Comparison of ENCODE assay signal across 15 cellular contexts in genomic region chr3:94291686-94292085, GRCh38.
DNase-seq lines count a peak whose midpoint lies in the region; FAIRE-seq and TF ChIP-seq lines count a peak whose summit lies in the region.
"Had no signal": no experiment of that assay in that cellular context is flagged by ENCODE, and none has a peak within 500 bp of the region (broad histone marks: within the 10 kb centered on the region; RNA-seq: fewer than 3 reads in every experiment).

No MANE protein-coding gene starts in this region.

- CTCF ChIA-PET in HEK293 (lab: Yijun Ruan, JAX) (no interaction called here), RWPE1 (lab: Yijun Ruan, JAX) (interaction anchor here (0.6 kb wide), 1 partner anchor 177 kb away, joined by 4 read pairs; no protein-coding TSS in a partner anchor)

- no peak overlapping the region for H3K4me3 ChIP-seq in HEK293 (ENCODE audit: low read depth, low read length)
- no peak overlapping the region for H3K4me3 ChIP-seq in choroid plexus epithelial cell (ENCODE audit: low read depth, low read length)
- H3K4me3 ChIP-seq: BLaER1 had no signal

- peak; percentile 29 for DNase-seq in RCC 7860 (ENCODE audit: low spot score)
- DNase-seq in choroid plexus epithelial cell (ENCODE audit: low read depth) = peak; percentile 6
- DNase-seq in renal cortical epithelial cell (ENCODE audit: low read depth) = peak; percentile 83
- no peak for DNase-seq in D721Med (ENCODE audit: insufficient read length, low spot score)
- DNase-seq in RWPE1 (ENCODE audit: low spot score) = no peak
- DNase-seq in GM13977 (ENCODE audit: low spot score) = no peak
- DNase-seq: 8988T; AML-193; Caco-2; CD8-positive, alpha-beta memory T cell; DMS53; GF-D8; H7 had no signal

- TF ChIP-seq CTCF in HEK293 (tag by site-specific recombination; IDR thresholded peaks at IDR 0.05) (no peak), choroid plexus epithelial cell (conservative IDR thresholded peaks at IDR 0.05; ENCODE audit: low read depth, low read length) (no peak), D721Med (IDR thresholded peaks at IDR 0.05; ENCODE audit: insufficient read depth, missing control alignments) (no peak), RWPE1 (conservative IDR thresholded peaks at IDR 0.05; ENCODE audit: low read depth) (no peak), GM13977 (IDR thresholded peaks at IDR 0.05; ENCODE audit: extremely low read depth, insufficient read depth, missing control alignments) (no peak)

- in situ Hi-C loops in GM13977 (cut with MboI; ENCODE audit: low pct_unique_long_range_greater_than_20kb, low sequenced_read_pairs, unreplicated experiment) = no loop called here

- H3K36me3 ChIP-seq in HEK293 (ENCODE audit: control insufficient read depth in 2 of 2, insufficient read depth in 1 of 2, low read length in 2 of 2) = no peaks in the 10 kb centered on the region
- H3K36me3 ChIP-seq: BLaER1 had no signal

- FAIRE-seq in RCC 7860 (lab: Jason Lieb, UNC) (peak; percentile 85), D721Med (lab: Jason Lieb, UNC) (no peak)

- H3K27ac ChIP-seq in HEK293 (ENCODE audit: extremely low read depth, low read depth, low read length) = peak overlapping the region; percentile 59; the same call in 1 of the 2 replicates
- H3K27ac ChIP-seq in RWPE1 = no peak overlapping the region
- H3K27ac ChIP-seq: BLaER1 had no signal

- H3K9me3 ChIP-seq in HEK293 (ENCODE audit: control insufficient read depth, insufficient read depth, low read depth, low read length) = no peaks in the 10 kb centered on the region
- H3K9me3 ChIP-seq: BLaER1, Caco-2 had no signal

- POLR2A ChIA-PET in HEK293 (lab: Yijun Ruan, JAX) = no interaction called here
- POLR2A ChIA-PET in RWPE1 (lab: Yijun Ruan, JAX; ENCODE audit: low non-redundant PET) = no interaction called here

- H3K4me1 ChIP-seq in HEK293 (ENCODE audit: control insufficient read depth, insufficient read depth, low read length) = peaks cover 20% of the 10 kb centered on the region
- H3K4me1 ChIP-seq: BLaER1 had no signal

TF ChIP-seq in HEK293, 187 proteins besides CTCF, POLR2A, EP300 and RAD21:
- TF ChIP-seq EGR2 (tag by site-specific recombination; IDR thresholded peaks at IDR 0.05; ENCODE audit: low read depth) = no peak
- peak; percentile 53; the same call in 1 of the 2 replicates for TF ChIP-seq PRDM10 (tag by site-specific recombination; IDR thresholded peaks at IDR 0.05)

Comparison
In these comparisons a context has a peak if more than half of its experiments do, and no peak if none do; other contexts are left out.
1. DNase-seq: peak in RCC 7860 (single experiment), choroid plexus epithelial cell (single experiment) and renal cortical epithelial cell (single experiment); none in D721Med (single experiment), RWPE1 (single experiment) and GM13977 (single experiment).